ENCODE assay signal across 11 cellular contexts in genomic region chr20:58655328-58656094, GRCh38. TPM values are rescaled to one million over a fixed set of nuclear protein-coding genes. Genes with fewer than 3 reads are reported as not detected.
DNase-seq lines count a peak whose midpoint lies in the region; ATAC-seq and TF ChIP-seq lines count a peak whose summit lies in the region.
"Had no signal": no experiment of that assay in that cellular context is flagged by ENCODE, and none has a peak within 500 bp of the region (broad histone marks: within the 10 kb centered on the region; RNA-seq: fewer than 3 reads in every experiment).

No MANE protein-coding gene starts in this region.

- H3K4me1 ChIP-seq in DOHH2 (ENCODE audit: control insufficient read depth, low read length) = peaks cover 49% of the 10 kb centered on the region
- H3K4me1 ChIP-seq in HUES6 (ENCODE audit: control insufficient read depth, insufficient read depth, low read length) = peaks cover 70% of the 10 kb centered on the region

- peaks cover 40% of the 10 kb centered on the region for H3K4me1 Mint-ChIP-seq in activated naive CD8-positive, alpha-beta T cell treated with anti-CD3 and anti-CD28 coated beads, Interleukin-2, amount 10 ng/mL, durations not matched to agents 7 days and 5 days
- peaks cover 29 to 72% (median 62%) of the 10 kb centered on the region in 4 donors for H3K4me1 Mint-ChIP-seq in naive thymus-derived CD8-positive, alpha-beta T cell

- H3K27me3 Mint-ChIP-seq in activated naive CD8-positive, alpha-beta T cell treated with anti-CD3 and anti-CD28 coated beads, Interleukin-2, amount 10 ng/mL, durations not matched to agents 7 days and 5 days = no peaks in the 10 kb centered on the region
- H3K27me3 Mint-ChIP-seq in naive thymus-derived CD8-positive, alpha-beta T cell = no peaks in the 10 kb centered on the region
- H3K27me3 Mint-ChIP-seq: naive B cell had no signal

- H3K27me3 ChIP-seq in DOHH2 (ENCODE audit: control insufficient read depth, low read length) = no peaks in the 10 kb centered on the region
- H3K27me3 ChIP-seq in HUES6 (ENCODE audit: control insufficient read depth, insufficient read depth, low read length) = no peaks in the 10 kb centered on the region
- no peaks in the 10 kb centered on the region for H3K27me3 ChIP-seq in WERI-Rb-1 (ENCODE audit: insufficient read depth, low read depth, severe bottlenecking)
- H3K27me3 ChIP-seq: brain microvascular endothelial cell had no signal

- H3K27ac ChIP-seq in DOHH2 (ENCODE audit: low read depth, low read length) = no peak overlapping the region
- H3K27ac ChIP-seq in HUES6 (ENCODE audit: low read depth, low read length) = peak overlapping the region; percentile 12
- H3K27ac ChIP-seq in WERI-Rb-1 = no peak overlapping the region
- H3K27ac ChIP-seq: brain microvascular endothelial cell, SK-N-MC had no signal

- TF ChIP-seq CTCF in DOHH2 (IDR thresholded peaks at IDR 0.05; ENCODE audit: low read depth, low read length, poor library complexity, severe bottlenecking) = no peak
- no peak for TF ChIP-seq CTCF in WERI-Rb-1 (IDR thresholded peaks at IDR 0.05; ENCODE audit: low read depth, low read length)

- H3K36me3 Mint-ChIP-seq in activated naive CD8-positive, alpha-beta T cell treated with anti-CD3 and anti-CD28 coated beads, Interleukin-2, amount 10 ng/mL, durations not matched to agents 7 days and 5 days = peaks cover 37% of the 10 kb centered on the region
- H3K36me3 Mint-ChIP-seq in naive thymus-derived CD8-positive, alpha-beta T cell = peaks cover 0 to 9% (median 0%) of the 10 kb centered on the region in 3 donors
- H3K36me3 Mint-ChIP-seq: naive B cell had no signal

- ATAC-seq in activated naive CD8-positive, alpha-beta T cell treated with anti-CD3 and anti-CD28 coated beads, Interleukin-2, amount 10 ng/mL, durations not matched to agents 7 days and 5 days (ENCODE audit: low read depth) = no peak
- no peak for ATAC-seq in naive thymus-derived CD8-positive, alpha-beta T cell
- ATAC-seq in HG03571 (IDR thresholded peaks at IDR 0.05; ENCODE audit: unreplicated experiment) = no peak

- H3K9me2 ChIP-seq in DOHH2 (replicated peaks; ENCODE audit: control insufficient read depth, low read length) = no peaks in the 10 kb centered on the region

- H3K9me3 Mint-ChIP-seq in activated naive CD8-positive, alpha-beta T cell treated with anti-CD3 and anti-CD28 coated beads, Interleukin-2, amount 10 ng/mL, durations not matched to agents 7 days and 5 days = no peaks in the 10 kb centered on the region
- no peaks in the 10 kb centered on the region for H3K9me3 Mint-ChIP-seq in naive thymus-derived CD8-positive, alpha-beta T cell
- H3K9me3 Mint-ChIP-seq: naive B cell had no signal

- H3F3A ChIP-seq in DOHH2 (ENCODE audit: control insufficient read depth, insufficient read depth) = no peaks in the 10 kb centered on the region

- peak overlapping the region; percentile 32 for H3K9ac ChIP-seq in HUES6 (ENCODE audit: low read length)

- peak overlapping the region; percentile 73 for H3K4me3 Mint-ChIP-seq in activated naive CD8-positive, alpha-beta T cell treated with anti-CD3 and anti-CD28 coated beads, Interleukin-2, amount 10 ng/mL, durations not matched to agents 7 days and 5 days
- peak overlapping the region; percentile 26 to 72 (median 58) for H3K4me3 Mint-ChIP-seq in naive thymus-derived CD8-positive, alpha-beta T cell
- H3K4me3 Mint-ChIP-seq: naive B cell had no signal

- peak overlapping the region; percentile 28 for H3K4me2 ChIP-seq in DOHH2 (ENCODE audit: low read length)

- H3K27ac Mint-ChIP-seq in activated naive CD8-positive, alpha-beta T cell treated with anti-CD3 and anti-CD28 coated beads, Interleukin-2, amount 10 ng/mL, durations not matched to agents 7 days and 5 days = peak overlapping the region; percentile 72
- H3K27ac Mint-ChIP-seq in naive thymus-derived CD8-positive, alpha-beta T cell = peak overlapping the region in 9 of 10 donors; percentile 50 to 99 (median 82)

- no peaks in the 10 kb centered on the region for H3K9me3 ChIP-seq in DOHH2 (ENCODE audit: control insufficient read depth, insufficient read depth, low read length)
- H3K9me3 ChIP-seq in HUES6 (ENCODE audit: control insufficient read depth, insufficient read depth, low read depth, low read length) = no peaks in the 10 kb centered on the region
- no peaks in the 10 kb centered on the region for H3K9me3 ChIP-seq in WERI-Rb-1 (ENCODE audit: severe bottlenecking)

- no peak for DNase-seq in activated naive CD8-positive, alpha-beta T cell treated with anti-CD3 and anti-CD28 coated beads, Interleukin-2, amount 10 ng/mL, durations not matched to agents 7 days and 5 days
- no peak for DNase-seq in naive thymus-derived CD8-positive, alpha-beta T cell
- no peak for DNase-seq in WERI-Rb-1
- no peak for DNase-seq in SIG-M5 (lab: John Stamatoyannopoulos, UW)
- DNase-seq: brain microvascular endothelial cell, naive B cell, NCI-H524 had no signal

- H3K4me3 ChIP-seq in DOHH2 (ENCODE audit: low read length) (no peak overlapping the region), HUES6 (ENCODE audit: low read depth, low read length) (peak overlapping the region; percentile 27), WERI-Rb-1 (ENCODE audit: low read depth, low read length) (no peak overlapping the region)
- H3K4me3 ChIP-seq: SK-N-MC had no signal

- POLR2A ChIA-PET in activated naive CD8-positive, alpha-beta T cell treated with anti-CD3 and anti-CD28 coated beads, Interleukin-2, amount 10 ng/mL, durations not matched to agents 7 days and 5 days (lab: Charles Lee) = interaction anchor here (0.8 to 3.2 kb wide), 3 partner anchors 12 to 267 kb away, joined by 3 to 18 read pairs (median 6); partner anchors contain the start of gene VAPB
- POLR2A ChIA-PET in naive thymus-derived CD8-positive, alpha-beta T cell (lab: Charles Lee) = interaction anchor here (0.8 to 2.0 kb wide), 2 partner anchors 37 to 234 kb away, joined by 3 to 5 read pairs; partner anchors contain the start of gene NPEPL1

- peaks cover 61% of the 10 kb centered on the region for H3K36me3 ChIP-seq in DOHH2 (ENCODE audit: control insufficient read depth, low read length)
- no peaks in the 10 kb centered on the region; the same call in 1 of the 2 replicates for H3K36me3 ChIP-seq in HUES6 (ENCODE audit: control insufficient read depth, insufficient read depth, low read length)
- H3K36me3 ChIP-seq in WERI-Rb-1 = peaks cover 14% of the 10 kb centered on the region
- H3K36me3 ChIP-seq: brain microvascular endothelial cell had no signal

- H4K20me1 ChIP-seq in DOHH2 (ENCODE audit: control insufficient read depth, insufficient read depth, low read depth, low read length) = peaks cover 25% of the 10 kb centered on the region

- peaks cover 95% of the 10 kb centered on the region for H3K79me2 ChIP-seq in DOHH2 (ENCODE audit: control insufficient read depth, low read length)

RNA-seq across cellular contexts. Expression of gene STX16, which starts 4.4 kb away (rescaled TPM):
- 100 to 1,000 TPM; 190 to 195 TPM for total RNA-seq in activated naive CD8-positive, alpha-beta T cell treated with anti-CD3 and anti-CD28 coated beads, Interleukin-2, amount 10 ng/mL, durations not matched to agents 7 days and 5 days
- 100 to 1,000 TPM; 183 to 205 TPM for total RNA-seq in naive thymus-derived CD8-positive, alpha-beta T cell
- polyA plus RNA-seq in naive thymus-derived CD8-positive, alpha-beta T cell = 10 to 100 TPM; 23.2 to 35.9 (median 30.4) TPM

RNA-seq across cellular contexts. Expression of gene NPEPL1, which starts 37.1 kb away (rescaled TPM):
- 10 to 100 TPM; 37.8 to 41.3 TPM for total RNA-seq in activated naive CD8-positive, alpha-beta T cell treated with anti-CD3 and anti-CD28 coated beads, Interleukin-2, amount 10 ng/mL, durations not matched to agents 7 days and 5 days
- 10 to 100 TPM; 43.1 to 44.8 TPM for total RNA-seq in naive thymus-derived CD8-positive, alpha-beta T cell
- polyA plus RNA-seq in naive thymus-derived CD8-positive, alpha-beta T cell = 1 to 10 TPM; 5.3 to 6.3 (median 5.5) TPM
